Comparison of ENCODE assay signal across 8 cellular contexts in the genomic region with DNA sequence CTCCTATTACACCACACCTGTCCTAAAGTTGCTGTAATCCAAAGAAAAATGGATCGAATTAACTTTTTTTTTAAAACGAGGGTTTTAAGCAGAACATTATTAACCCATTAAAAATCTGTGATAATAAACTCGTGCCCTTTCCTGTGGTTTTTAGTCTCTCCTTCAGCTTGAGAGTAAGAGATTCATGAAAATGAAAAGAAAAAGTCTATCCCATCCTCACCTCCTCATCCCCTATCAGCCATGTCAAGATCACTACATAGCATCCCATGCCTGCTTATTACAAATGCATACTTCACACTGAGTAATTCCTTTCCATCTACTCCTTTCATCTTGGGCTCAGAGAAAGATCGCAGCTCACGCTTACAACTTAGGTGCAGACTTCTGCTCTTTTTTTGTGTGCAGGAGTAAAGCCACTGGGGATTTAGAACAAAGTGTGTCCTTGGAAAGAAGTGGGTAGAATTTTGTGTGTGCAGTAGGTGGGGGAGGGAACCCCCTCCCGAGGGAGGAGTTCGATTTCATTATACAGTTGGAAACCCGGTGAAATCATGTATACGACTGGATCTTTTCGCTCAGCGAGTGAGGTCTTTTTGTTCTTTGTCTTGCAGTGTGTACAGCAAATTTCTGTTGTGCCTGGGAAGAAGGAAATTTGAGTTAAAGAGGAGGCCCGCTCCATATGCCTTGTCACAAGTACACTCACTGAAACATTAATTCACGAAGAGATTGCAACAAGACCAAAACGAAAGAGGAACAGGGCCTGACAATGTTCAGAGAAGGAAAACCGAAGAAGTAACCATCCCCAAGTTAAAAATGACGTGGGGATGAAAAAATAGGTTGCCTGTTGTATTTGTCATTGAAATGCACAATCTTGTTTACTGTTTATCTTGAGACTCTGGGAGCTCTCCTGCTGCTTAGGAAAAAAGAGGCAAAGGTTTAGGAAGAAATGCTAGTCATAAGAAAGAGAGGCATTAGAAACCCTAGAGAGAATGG.
DNase-seq lines count a peak whose midpoint lies in the region; ATAC-seq, FAIRE-seq and TF ChIP-seq lines count a peak whose summit lies in the region.

No MANE protein-coding gene starts in this region.

- TF ChIP-seq CTCF in BE2C (IDR thresholded peaks at IDR 0.05; ENCODE audit: low read depth, low read length) = no peak

- peak overlapping the region; percentile 39 for H2AFZ ChIP-seq in trophoblast cell (ENCODE audit: insufficient read depth, low read length, poor library complexity)

- peak overlapping the region; percentile 61 to 72 for H3K9ac ChIP-seq in duodenal mucosa (ENCODE audit: low read depth in 1 of 2, low read length in 2 of 2)
- no peak overlapping the region for H3K9ac ChIP-seq in trophoblast cell (ENCODE audit: low read length)

- peaks cover 39% of the 10 kb centered on the region for H3K79me1 ChIP-seq in trophoblast cell (ENCODE audit: low read length)

- H4K12ac ChIP-seq in trophoblast cell (ENCODE audit: low read depth, low read length) = peak overlapping the region; percentile 44

- peak overlapping the region; percentile 60 for H4K91ac ChIP-seq in trophoblast cell (ENCODE audit: low read depth, low read length)

- no peak overlapping the region for H2AK5ac ChIP-seq in trophoblast cell (ENCODE audit: low read length)

- H3K27me3 ChIP-seq in duodenal mucosa (ENCODE audit: control insufficient read depth in 1 of 2, insufficient read depth in 2 of 2, low read length in 2 of 2) (no peaks in the 10 kb centered on the region), trophoblast cell (ENCODE audit: insufficient read depth, low read length) (no peaks in the 10 kb centered on the region), BE2C (no peaks in the 10 kb centered on the region)

- H3K79me2 ChIP-seq in trophoblast cell (ENCODE audit: control insufficient read depth, insufficient read depth, low read length, poor library complexity) = peaks cover 5% of the 10 kb centered on the region

- H4K8ac ChIP-seq in trophoblast cell (ENCODE audit: low read depth, low read length) = peak overlapping the region; percentile 68

- no peak overlapping the region for H3K23ac ChIP-seq in trophoblast cell (ENCODE audit: low read length)

- peak; percentile 38 for ATAC-seq in HG02610 (IDR thresholded peaks at IDR 0.05; ENCODE audit: unreplicated experiment)
- no peak for ATAC-seq in HG03025 (IDR thresholded peaks at IDR 0.05; ENCODE audit: low FRiP score, unreplicated experiment)

- no peak overlapping the region for H3K4me2 ChIP-seq in trophoblast cell (ENCODE audit: low read length)

- H3K27ac ChIP-seq in duodenal mucosa (ENCODE audit: low read depth, low read length) = peak overlapping the region; percentile 71
- H3K27ac ChIP-seq in trophoblast cell (ENCODE audit: low read depth, low read length) = peak overlapping the region; percentile 99

- H2BK5ac ChIP-seq in trophoblast cell (ENCODE audit: low read depth, low read length, poor library complexity) = peak overlapping the region; percentile 45

- H3K14ac ChIP-seq in trophoblast cell (ENCODE audit: low read length) = peak overlapping the region; percentile 68

- peak; percentile 67 for FAIRE-seq in GM12891 (lab: Jason Lieb, UNC)

- H2BK12ac ChIP-seq in trophoblast cell (ENCODE audit: low read length) = peak overlapping the region; percentile 72

- no CpG with 5 or more reads among the region's 16 CpGs for WGBS in trophoblast cell (ENCODE audit: extremely low coverage, insufficient coverage, insufficient read length)

- H3K9me3 ChIP-seq in duodenal mucosa (ENCODE audit: control insufficient read depth in 1 of 2, low read length in 2 of 2) (no peaks in the 10 kb centered on the region), trophoblast cell (ENCODE audit: insufficient read depth, low read depth, low read length) (no peaks in the 10 kb centered on the region), BE2C (no peaks in the 10 kb centered on the region)

- no peaks in the 10 kb centered on the region for H3K36me3 ChIP-seq in duodenal mucosa (ENCODE audit: control insufficient read depth in 1 of 2, insufficient read depth in 2 of 2, low read length in 2 of 2)
- no peaks in the 10 kb centered on the region for H3K36me3 ChIP-seq in trophoblast cell (ENCODE audit: control insufficient read depth in 1 of 2, insufficient read depth in 2 of 2, low read length in 2 of 2)
- H3K36me3 ChIP-seq in BE2C = no peaks in the 10 kb centered on the region

- no peak for TF ChIP-seq POLR2A in GM12891 (IDR thresholded peaks at IDR 0.05; ENCODE audit: low read depth, low read length)

- H3K4ac ChIP-seq in trophoblast cell (ENCODE audit: low read depth, low read length) = peak overlapping the region; percentile 9

- H3K18ac ChIP-seq in trophoblast cell (ENCODE audit: low read length) = no peak overlapping the region

- no peak for DNase-seq in GM12891 (ENCODE audit: insufficient read length, low spot score)
- DNase-seq in NOMO-1 treated with DMSO at 0.1 percent for 48 hours (lab: John Stamatoyannopoulos, UW; ENCODE audit: unreplicated experiment) = peak; percentile 89
- DNase-seq in trophoblast cell = peak in 1 of 2 donors; percentile 68
- DNase-seq in BE2C = no peak
- DNase-seq in NCI-H146 treated with DMSO at 0.1 percent for 48 hours (lab: John Stamatoyannopoulos, UW; ENCODE audit: unreplicated experiment) = no peak

- peak overlapping the region; percentile 84 for H2BK120ac ChIP-seq in trophoblast cell (ENCODE audit: insufficient read depth, low read length, poor library complexity)

- peak overlapping the region; percentile 53 to 58 for H3K4me3 ChIP-seq in duodenal mucosa (ENCODE audit: low read depth in 1 of 2, low read length in 2 of 2)
- H3K4me3 ChIP-seq in trophoblast cell (ENCODE audit: low read depth, low read length) = no peak overlapping the region
- H3K4me3 ChIP-seq in BE2C (ENCODE audit: low read depth, low read length) = no peak overlapping the region

- H3K4me1 ChIP-seq in duodenal mucosa (ENCODE audit: control insufficient read depth in 1 of 2, insufficient read depth in 2 of 2, low read length in 2 of 2) (peaks cover 37 to 53% of the 10 kb centered on the region in 2 donors), trophoblast cell (ENCODE audit: control insufficient read depth in 1 of 2, insufficient read depth in 2 of 2, low read length in 2 of 2) (peaks cover 16 to 27% of the 10 kb centered on the region in 2 experiments), BE2C (peaks cover 46% of the 10 kb centered on the region)

TF ChIP-seq in GM12891, 5 proteins besides CTCF, POLR2A, EP300 and RAD21:
- TF ChIP-seq PAX5 (IDR thresholded peaks at IDR 0.05; ENCODE audit: insufficient read depth, low read length, severe bottlenecking) (no peak), TAF1 (IDR thresholded peaks at IDR 0.05; ENCODE audit: low read depth, low read length) (no peak), POLR2AphosphoS5 (IDR thresholded peaks at IDR 0.05; ENCODE audit: low read depth, low read length) (peak; percentile 42; the same call in 1 of the 2 replicates), SPI1 (IDR thresholded peaks at IDR 0.05; ENCODE audit: low read depth, low read length) (peak; percentile 95), POU2F2 (IDR thresholded peaks at IDR 0.05; ENCODE audit: low read depth, low read length) (no peak)

Comparison
In these comparisons a context has a peak if more than half of its experiments do, and no peak if none do; other contexts are left out.
1. H3K4me3 ChIP-seq: peak in duodenal mucosa (2 of 2); none in trophoblast cell (single experiment) and BE2C (single experiment).